In genomic region chr2:193463016-193463415, GRCh38 we compare ENCODE assay signal across 18 cellular contexts.
"Had no signal": no experiment of that assay in that cellular context is flagged by ENCODE, and none has a peak within 500 bp of the region (broad histone marks: within the 10 kb centered on the region; RNA-seq: fewer than 3 reads in every experiment).

No MANE protein-coding gene starts in this region.

- H3K4me1 ChIP-seq: gastrocnemius medialis, lower lobe of right lung, stomach, testis, upper lobe of left lung had no signal

- H3K27me3 Mint-ChIP-seq: activated B cell treated with CpG ODN at 0.5 μM for 24 hours; activated CD4-positive, alpha-beta memory T cell treated with anti-CD3 and anti-CD28 coated beads for 36 hours; activated naive CD8-positive, alpha-beta T cell treated with anti-CD3 and anti-CD28 coated beads for 36 hours; brain had no signal

- H3K4me3 Mint-ChIP-seq: activated B cell treated with CpG ODN at 0.5 μM for 24 hours; activated CD4-positive, alpha-beta memory T cell treated with anti-CD3 and anti-CD28 coated beads for 36 hours; activated naive CD8-positive, alpha-beta T cell treated with anti-CD3 and anti-CD28 coated beads for 36 hours; brain; nephron had no signal

- H3K36me3 Mint-ChIP-seq: activated CD4-positive, alpha-beta memory T cell treated with anti-CD3 and anti-CD28 coated beads for 36 hours; activated naive CD8-positive, alpha-beta T cell treated with anti-CD3 and anti-CD28 coated beads for 36 hours; brain had no signal

- H3K4me3 ChIP-seq: dorsolateral prefrontal cortex, gastrocnemius medialis, lower lobe of right lung, stomach, testis, upper lobe of left lung had no signal

- H3K27me3 ChIP-seq: dorsolateral prefrontal cortex, gastrocnemius medialis, stomach, testis, upper lobe of left lung had no signal

- H3K9me3 Mint-ChIP-seq: nephron had no signal

- H3K36me3 ChIP-seq: gastrocnemius medialis, lower lobe of right lung, stomach, upper lobe of left lung had no signal

- H3K9me3 ChIP-seq: gastrocnemius medialis, lower lobe of right lung, testis, upper lobe of left lung had no signal

- H3K27ac ChIP-seq: dorsolateral prefrontal cortex, gastrocnemius medialis, lower lobe of right lung, stomach, testis, upper lobe of left lung had no signal

- DNase-seq: activated B cell treated with CpG ODN at 0.5 μM for 24 hours; activated CD4-positive, alpha-beta memory T cell treated with anti-CD3 and anti-CD28 coated beads for 36 hours; activated CD4-positive, alpha-beta T cell treated with anti-CD3 and anti-CD28 coated beads for 4 hours; activated naive CD8-positive, alpha-beta T cell treated with anti-CD3 and anti-CD28 coated beads for 36 hours; activated T-cell treated with anti-CD3 and anti-CD28 coated beads for 4 hours; caudate nucleus; dorsolateral prefrontal cortex; gastrocnemius medialis; head of caudate nucleus; lower lobe of right lung; nucleus accumbens; posterior cingulate gyrus; stimulated activated CD4-positive, alpha-beta T cell treated with anti-CD3 and anti-CD28 coated beads, Interleukin-2, amount 100 ng/mL, for 48 hours; stomach; testis; upper lobe of left lung had no signal

- H3K4me1 Mint-ChIP-seq: brain, nephron had no signal

- H3K27ac Mint-ChIP-seq: activated B cell treated with CpG ODN at 0.5 μM for 24 hours; activated CD4-positive, alpha-beta memory T cell treated with anti-CD3 and anti-CD28 coated beads for 36 hours; activated naive CD8-positive, alpha-beta T cell treated with anti-CD3 and anti-CD28 coated beads for 36 hours; brain; nephron had no signal
